8 cellular contexts compared by ENCODE assay signal in genomic region chr7:130961128-130961601, GRCh38.
DNase-seq lines count a peak whose midpoint lies in the region; TF ChIP-seq lines count a peak whose summit lies in the region.

No MANE protein-coding gene starts in this region.

- no peaks in the 10 kb centered on the region for H3K27me3 Mint-ChIP-seq in CD8-positive, alpha-beta memory T cell

- H3K27ac Mint-ChIP-seq in CD8-positive, alpha-beta memory T cell, result peak overlapping the region in 7 of 8 donors; percentile 95 to 100 (median 99)

- peaks cover under 1 to 74% (median 4%) of the 10 kb centered on the region in 3 donors for H3K36me3 Mint-ChIP-seq in CD8-positive, alpha-beta memory T cell

- peak overlapping the region; percentile 87 to 92 (median 88) for H3K4me3 Mint-ChIP-seq in CD8-positive, alpha-beta memory T cell

- H3K27me3 ChIP-seq in CD8-positive, alpha-beta memory T cell (ENCODE audit: insufficient read depth, low read length, poor library complexity, severe bottlenecking), result no peaks in the 10 kb centered on the region
- no peaks in the 10 kb centered on the region for H3K27me3 ChIP-seq in HL-60 (ENCODE audit: insufficient read depth, poor library complexity, severe bottlenecking)

- H3K27ac ChIP-seq in CD8-positive, alpha-beta memory T cell (ENCODE audit: low read depth, low read length), result peak overlapping the region; percentile 69
- peak overlapping the region; percentile 80 for H3K27ac ChIP-seq in HL-60 (replicated peaks)

- no peaks in the 10 kb centered on the region for H3K9me3 Mint-ChIP-seq in CD8-positive, alpha-beta memory T cell

- CTCF ChIA-PET in CD8-positive, alpha-beta memory T cell (lab: Charles Lee), result interaction anchor here (0.7 to 4.9 kb wide), 8 partner anchors 14 to 64 kb away, joined by 3 to 56 read pairs (median 6); no protein-coding TSS in a partner anchor

- peak; percentile 55 to 86 (median 78) for DNase-seq in CD8-positive, alpha-beta memory T cell
- DNase-seq in GM20000 (ENCODE audit: low spot score) (peak; percentile 62), HL-60 (ENCODE audit: low read depth in 1 of 2, low spot score in 1 of 2) (peak; percentile 40 to 75), dermis blood vessel endothelial cell (peak; percentile 18), iPS-NIHi11 (ENCODE audit: low spot score) (no peak), NCI-H2081 treated with DMSO at 0.1 percent for 48 hours (lab: John Stamatoyannopoulos, UW) (no peak)
- peak; percentile 80 for DNase-seq in stimulated activated CD4-positive, alpha-beta T cell treated with anti-CD3 and anti-CD28 coated beads, Interleukin-15, amount 100 ng/mL, for 24 hours

- H3K36me3 ChIP-seq in CD8-positive, alpha-beta memory T cell (ENCODE audit: insufficient read depth, low read length), result no peaks in the 10 kb centered on the region

- H3K9me3 ChIP-seq in CD8-positive, alpha-beta memory T cell (ENCODE audit: low read length), result no peaks in the 10 kb centered on the region

- H3K4me3 ChIP-seq in CD8-positive, alpha-beta memory T cell (ENCODE audit: low read length), result peak overlapping the region; percentile 57
- H3K4me3 ChIP-seq in HL-60 (replicated peaks; ENCODE audit: insufficient read depth, low read length) (peak overlapping the region; percentile 42), WI38 (ENCODE audit: low read depth, low read length) (peak overlapping the region; percentile 62)

- H3K4me1 ChIP-seq in CD8-positive, alpha-beta memory T cell (ENCODE audit: insufficient read depth, low read length), result peaks cover 54% of the 10 kb centered on the region

- H3K4me1 Mint-ChIP-seq in CD8-positive, alpha-beta memory T cell, result peaks cover 4 to 66% (median 7%) of the 10 kb centered on the region in 3 donors

- POLR2A ChIA-PET in CD8-positive, alpha-beta memory T cell (lab: Charles Lee), result interaction anchor here (0.5 to 3.0 kb wide), 7 partner anchors 13 to 368 kb away, joined by 3 to 14 read pairs (median 3); no protein-coding TSS in a partner anchor

- TF ChIP-seq CTCF in GM20000 (IDR thresholded peaks at IDR 0.05; ENCODE audit: extremely low read depth, missing control alignments) (no peak), HL-60 (IDR thresholded peaks at IDR 0.05; ENCODE audit: insufficient read depth, low read length) (no peak), WI38 (IDR thresholded peaks at IDR 0.05; ENCODE audit: low read depth, low read length) (no peak)

Comparison
In these comparisons a context has a peak if more than half of its experiments do, and no peak if none do; other contexts are left out.
1. DNase-seq: peak in CD8-positive, alpha-beta memory T cell (5 of 5), GM20000 (single experiment), HL-60 (2 of 2), dermis blood vessel endothelial cell (single experiment) and stimulated activated CD4-positive, alpha-beta T cell treated with anti-CD3 and anti-CD28 coated beads, Interleukin-15, amount 100 ng/mL, for 24 hours (single experiment); none in iPS-NIHi11 (single experiment) and NCI-H2081 treated with DMSO at 0.1 percent for 48 hours (single experiment).
2. Peak in every context shown above with its lines, with median percentiles within 50 percentile points of each other: H3K4me3 ChIP-seq.